In the genomic region with DNA sequence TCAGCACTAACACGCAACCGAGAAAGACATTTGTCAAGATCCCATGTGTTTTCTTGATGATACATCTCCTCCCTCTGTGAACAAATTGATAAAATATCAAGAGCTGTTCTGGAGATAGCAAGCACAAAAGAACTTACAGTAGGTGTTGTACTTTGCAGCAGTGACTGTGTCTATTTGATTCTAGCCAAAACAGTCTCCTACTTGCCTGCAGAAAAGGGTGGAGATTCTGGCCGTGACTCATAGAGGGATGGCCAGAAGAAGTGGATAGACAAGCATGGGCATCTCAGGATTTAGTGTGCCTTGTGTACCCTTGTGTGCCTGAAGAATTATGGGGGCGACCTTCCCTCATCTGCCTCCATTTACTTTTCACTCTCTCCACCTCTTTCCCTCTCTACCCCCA, we compare ENCODE assay signal across 19 cellular contexts.
DNase-seq lines count a peak whose midpoint lies in the region; ATAC-seq, FAIRE-seq and TF ChIP-seq lines count a peak whose summit lies in the region.
"Had no signal": no experiment of that assay in that cellular context is flagged by ENCODE, and none has a peak within 500 bp of the region (broad histone marks: within the 10 kb centered on the region; RNA-seq: fewer than 3 reads in every experiment).

No MANE protein-coding gene starts in this region.

- TF ChIP-seq RAD21 in HCT116 (IDR thresholded peaks at IDR 0.05; ENCODE audit: low read depth), result no peak

- no peak for FAIRE-seq in bronchial epithelial cell (lab: Jason Lieb, UNC)
- FAIRE-seq: GM19239 had no signal

- no peak for TF ChIP-seq CTCF in HCT116 (IDR thresholded peaks at IDR 0.05 in 2 of 3, conservative IDR thresholded peaks at IDR 0.05 in 1 of 3; ENCODE audit: borderline replicate concordance in 1 of 3, insufficient read depth in 1 of 3, low read depth in 2 of 3, low read length in 2 of 3)
- no peak for TF ChIP-seq CTCF in RWPE1 (conservative IDR thresholded peaks at IDR 0.05; ENCODE audit: low read depth)
- no peak for TF ChIP-seq CTCF in bronchial epithelial cell (IDR thresholded peaks at IDR 0.05; ENCODE audit: insufficient read depth, low read length, severe bottlenecking)
- TF ChIP-seq CTCF in foreskin keratinocyte (conservative IDR thresholded peaks at IDR 0.05), result no peak
- no peak for TF ChIP-seq CTCF in spleen (IDR thresholded peaks at IDR 0.05 in 8 of 11, conservative IDR thresholded peaks at IDR 0.05 in 3 of 11)

- H3K79me2 ChIP-seq in HCT116 (ENCODE audit: insufficient read depth, low read length), result no peaks in the 10 kb centered on the region

- H3K9me2 ChIP-seq in HCT116 (ENCODE audit: insufficient read depth), result no peaks in the 10 kb centered on the region
- H3K9me2 ChIP-seq: SK-N-SH had no signal

- no peak for DNase-seq in HCT116 (ENCODE audit: low read depth, low spot score)
- DNase-seq in RWPE1 (ENCODE audit: low spot score), result peak; percentile 38
- DNase-seq in bronchial epithelial cell (ENCODE audit: low read depth), result peak; percentile 74
- peak; percentile 67 to 79 for DNase-seq in foreskin keratinocyte
- no peak for DNase-seq in spleen
- no peak for DNase-seq in stimulated activated CD4-positive, alpha-beta T cell treated with anti-CD3 and anti-CD28 coated beads, Interleukin-2, amount 100 ng/mL, for 48 hours
- DNase-seq in activated CD4-positive, CD25-positive, alpha-beta regulatory T cell (lab: John Stamatoyannopoulos, UW), result no peak
- DNase-seq: Calu3, H7, KBM-7, MM.1S, NCI-H1048, NCI-H1694 treated with DMSO at 0.1 percent for 48 hours, NCI-H2227 treated with DMSO at 0.1 percent for 48 hours, NCI-H510A, SIG-M5, SK-N-SH had no signal

- peak overlapping the region; percentile 32; the same call in 1 of the 2 replicates for H3K4me2 ChIP-seq in HCT116 (ENCODE audit: low read length)
- H3K4me2 ChIP-seq: SK-N-SH had no signal

- RAD21 ChIA-PET in HCT116 (lab: Charles Lee; ENCODE audit: low non-redundant PET in 1 of 2, low total read pairs in 2 of 2, uncharacterized antibody in 2 of 2, unreplicated experiment in 2 of 2), result no interaction called here

- no peaks in the 10 kb centered on the region for H3K9me3 ChIP-seq in HCT116 (ENCODE audit: control insufficient read depth in 1 of 2, insufficient read depth in 1 of 2, low read depth in 1 of 2, low read length in 2 of 2)
- H3K9me3 ChIP-seq in spleen, result peaks cover 0 to 13% (median 0%) of the 10 kb centered on the region in 8 donors
- H3K9me3 ChIP-seq: SK-N-SH had no signal

- no peaks in the 10 kb centered on the region for H4K20me1 ChIP-seq in HCT116 (ENCODE audit: insufficient read depth)

- H3K9ac ChIP-seq in HCT116 (ENCODE audit: low read length), result no peak overlapping the region
- H3K9ac ChIP-seq: SK-N-SH had no signal

- TF ChIP-seq POLR2A in HCT116 (IDR thresholded peaks at IDR 0.05; ENCODE audit: borderline replicate concordance, extremely low read depth, insufficient read depth, insufficient read length) (no peak), spleen (IDR thresholded peaks at IDR 0.05) (no peak)

- no peak overlapping the region for H3K27ac ChIP-seq in HCT116 (ENCODE audit: low read depth, low read length)
- no peak overlapping the region for H3K27ac ChIP-seq in RWPE1
- no peak overlapping the region for H3K27ac ChIP-seq in foreskin keratinocyte
- H3K27ac ChIP-seq in spleen, result no peak overlapping the region

- intact Hi-C loops in HCT116 (cut with micrococcal nuclease) (no loop called here), spleen (cut with DNase I; ENCODE audit: low total_unique reads) (no loop called here)

- WGBS in spleen, 5 donors, result 85 to 91% (median 88%) methylated on average over 4 of the region's 4 CpGs

- CTCF ChIA-PET in HCT116 (lab: Charles Lee), result no interaction called here
- CTCF ChIA-PET in RWPE1 (lab: Yijun Ruan, JAX), result interaction anchor here (0.5 kb wide), 1 partner anchor 17 kb away, joined by 4 read pairs; no protein-coding TSS in a partner anchor

- H3K27me3 ChIP-seq in HCT116 (ENCODE audit: insufficient read depth, low read length), result no peaks in the 10 kb centered on the region
- no peaks in the 10 kb centered on the region for H3K27me3 ChIP-seq in bronchial epithelial cell (ENCODE audit: control insufficient read depth, insufficient read depth, low read length)
- no peaks in the 10 kb centered on the region for H3K27me3 ChIP-seq in foreskin keratinocyte
- no peaks in the 10 kb centered on the region for H3K27me3 ChIP-seq in spleen (replicated peaks in 1 of 7)

- no peaks in the 10 kb centered on the region for H3K36me3 ChIP-seq in HCT116 (ENCODE audit: control insufficient read depth in 1 of 2, insufficient read depth in 2 of 2, low read length in 2 of 2)
- no peaks in the 10 kb centered on the region for H3K36me3 ChIP-seq in bronchial epithelial cell (ENCODE audit: control insufficient read depth, insufficient read depth, low read length)
- no peaks in the 10 kb centered on the region for H3K36me3 ChIP-seq in spleen

- peaks cover 0 to 11% of the 10 kb centered on the region in 2 experiments; a peak in 2 of 4 replicates for H3K4me1 ChIP-seq in HCT116 (ENCODE audit: control insufficient read depth in 1 of 2, insufficient read depth in 2 of 2, low read length in 2 of 2)
- peaks cover 18% of the 10 kb centered on the region for H3K4me1 ChIP-seq in foreskin keratinocyte
- H3K4me1 ChIP-seq in spleen, result no peaks in the 10 kb centered on the region

- POLR2A ChIA-PET in HCT116 (lab: Charles Lee), result no interaction called here
- POLR2A ChIA-PET in RWPE1 (lab: Yijun Ruan, JAX; ENCODE audit: low non-redundant PET), result interaction anchor here (0.7 kb wide), 1 partner anchor 870 kb away, joined by 3 read pairs; no protein-coding TSS in a partner anchor

- H3K4me3 ChIP-seq in HCT116 (replicated peaks in 1 of 2; ENCODE audit: low read depth in 1 of 2, low read length in 2 of 2) (no peak overlapping the region), bronchial epithelial cell (ENCODE audit: low read depth, low read length) (no peak overlapping the region), spleen (no peak overlapping the region)

- no TSS peak for BruUV-seq in HCT116 (replicated peaks; lab: Mats Ljungman, UMichigan)

- H2AFZ ChIP-seq in HCT116 (ENCODE audit: low read depth, low read length, poor library complexity, severe bottlenecking), result no peak overlapping the region

- ATAC-seq in HCT116 (no peak), foreskin keratinocyte (peak; percentile 97)
- ATAC-seq: Panc1 had no signal

TF ChIP-seq in HCT116, 20 proteins besides CTCF, POLR2A, EP300 and RAD21:
- TF ChIP-seq FOSL1 (IDR thresholded peaks at IDR 0.05; ENCODE audit: low read depth) (0 out of 2 replicates have a peak, but pooled peaks have one; percentile 1), EZH2 (IDR thresholded peaks at IDR 0.05) (no peak)
TF ChIP-seq in HCT116: peak in this region for 1.

Comparison
In these comparisons a context has a peak if more than half of its experiments do, and no peak if none do; other contexts are left out.
1. DNase-seq: peak in RWPE1 (single experiment), bronchial epithelial cell (single experiment) and foreskin keratinocyte (2 of 2); none in HCT116 (single experiment), spleen (single experiment), stimulated activated CD4-positive, alpha-beta T cell treated with anti-CD3 and anti-CD28 coated beads, Interleukin-2, amount 100 ng/mL, for 48 hours (0 of 2) and activated CD4-positive, CD25-positive, alpha-beta regulatory T cell (0 of 4).